ENCODE assay signal across 23 cellular contexts in genomic region chr6:167338551-167339117, GRCh38. TPM values are rescaled to one million over a fixed set of nuclear protein-coding genes. Genes with fewer than 3 reads are reported as not detected.
"Had no signal": no experiment of that assay in that cellular context is flagged by ENCODE, and none has a peak within 500 bp of the region (broad histone marks: within the 10 kb centered on the region; RNA-seq: fewer than 3 reads in every experiment).

No MANE protein-coding gene starts in this region.

- H3K4me1 ChIP-seq: ascending aorta, colonic mucosa, foreskin keratinocyte, upper lobe of right lung had no signal

- H3K27ac ChIP-seq: ascending aorta, colonic mucosa, foreskin keratinocyte, upper lobe of right lung, VCaP had no signal

- H3K4me3 ChIP-seq: ascending aorta, colonic mucosa, mucosa of descending colon, upper lobe of right lung had no signal

- DNase-seq: activated CD4-positive, alpha-beta T cell treated with anti-CD3 and anti-CD28 coated beads for 1 hour; activated gamma-delta T cell; colonic mucosa; foreskin keratinocyte; hypothalamus; mesenchymal stem cell; mucosa of descending colon; naive B cell; stimulated activated CD4-positive, alpha-beta T cell treated with anti-CD3 and anti-CD28 coated beads, Interleukin-12 subunit alpha, Interleukin-12 subunit beta, amount 100 ng/mL, for 4 hours; stimulated activated CD4-positive, alpha-beta T cell treated with anti-CD3 and anti-CD28 coated beads, Interleukin-1b, Interleukin-23, amount 100 ng/mL, for 48 hours; stimulated activated CD8-positive, alpha-beta memory T cell treated with anti-CD3 and anti-CD28 coated beads, Interleukin-4, amount 100 ng/mL, for 48 hours; stimulated activated naive CD4-positive, alpha-beta T cell; upper lobe of right lung had no signal

- H3K36me3 ChIP-seq: ascending aorta, colonic mucosa, upper lobe of right lung had no signal

- H3K27me3 ChIP-seq: ascending aorta, colonic mucosa, foreskin keratinocyte, upper lobe of right lung had no signal

- H3K9me3 ChIP-seq: ascending aorta, colonic mucosa, mucosa of descending colon, upper lobe of right lung had no signal

- ATAC-seq: foreskin keratinocyte, mucosa of descending colon, upper lobe of right lung had no signal

RNA-seq across cellular contexts. Expression of gene TTLL2, which starts 13.7 kb away (rescaled TPM):
- total RNA-seq: activated CD8-positive, alpha-beta memory T cell treated with anti-CD3 and anti-CD28 coated beads for 36 hours; ascending aorta; colonic mucosa; epithelial cell of proximal tubule; fibroblast of lung; foreskin keratinocyte; liver; mucosa of descending colon; neural crest cell; omental fat pad; progenitor cell of endocrine pancreas; upper lobe of right lung had no signal
- polyA plus RNA-seq: adipose tissue, fibroblast of lung, foreskin keratinocyte had no signal

RNA-seq across cellular contexts. Expression of gene UNC93A, which starts 47.5 kb away (rescaled TPM):
- total RNA-seq: activated CD8-positive, alpha-beta memory T cell treated with anti-CD3 and anti-CD28 coated beads for 36 hours; ascending aorta; epithelial cell of proximal tubule; fibroblast of lung; foreskin keratinocyte; neural crest cell; omental fat pad; upper lobe of right lung had no signal
- polyA plus RNA-seq: adipose tissue, fibroblast of lung, foreskin keratinocyte had no signal
